In the genomic region with DNA sequence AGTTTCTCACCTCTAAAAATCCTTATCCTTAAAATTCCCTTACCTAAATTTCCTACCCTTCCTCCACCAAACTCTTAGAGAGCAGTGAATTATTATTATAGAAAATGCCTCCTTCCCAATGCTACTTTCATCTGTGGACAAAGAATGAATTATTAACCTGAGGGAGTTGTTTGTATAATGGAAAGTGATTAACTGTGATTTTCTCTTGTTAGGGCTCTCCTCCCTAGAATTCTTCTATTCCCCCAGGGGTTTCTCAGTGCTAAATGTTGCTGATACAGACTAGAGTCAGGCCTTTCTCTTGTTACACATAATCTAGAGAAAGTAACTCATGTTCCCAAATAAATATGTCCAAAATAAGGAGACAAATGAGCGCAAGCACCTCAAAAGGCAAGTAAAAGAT, we compare ENCODE assay signal across 23 cellular contexts. TPM values are rescaled to one million over a fixed set of nuclear protein-coding genes. Genes with fewer than 3 reads are reported as not detected.
DNase-seq lines count a peak whose midpoint lies in the region; ATAC-seq and TF ChIP-seq lines count a peak whose summit lies in the region.
"Had no signal": no experiment of that assay in that cellular context is flagged by ENCODE, and none has a peak within 500 bp of the region (broad histone marks: within the 10 kb centered on the region; RNA-seq: fewer than 3 reads in every experiment).

No MANE protein-coding gene starts in this region.

- H2BK12ac ChIP-seq in neuronal stem cell (ENCODE audit: low read length): no peak overlapping the region

- H2BK15ac ChIP-seq in neuronal stem cell (ENCODE audit: low read length): no peak overlapping the region

- no peak overlapping the region for H3K4me2 ChIP-seq in neuronal stem cell (ENCODE audit: insufficient read depth, low read length, poor library complexity, severe bottlenecking)
- H3K4me2 ChIP-seq: KMS-11 had no signal

- H3K4me1 Mint-ChIP-seq in nephron (peaks cover 17% of the 10 kb centered on the region), HFFc6 (ENCODE audit: low read depth) (peaks cover 5% of the 10 kb centered on the region)

- H3K36me3 Mint-ChIP-seq in nephron (ENCODE audit: low read depth): peaks cover 41% of the 10 kb centered on the region
- H3K36me3 Mint-ChIP-seq in HFFc6 (ENCODE audit: low read depth): no peaks in the 10 kb centered on the region

- H3K9ac ChIP-seq in neuronal stem cell (ENCODE audit: low read depth, low read length, poor library complexity): no peak overlapping the region
- H3K9ac ChIP-seq: KMS-11 had no signal

- H3K79me1 ChIP-seq in neuronal stem cell (ENCODE audit: low read depth, low read length): no peaks in the 10 kb centered on the region

- no peak overlapping the region for H3K18ac ChIP-seq in neuronal stem cell (ENCODE audit: low read length)

- H4K91ac ChIP-seq in neuronal stem cell (ENCODE audit: low read depth, low read length, poor library complexity): no peak overlapping the region

- H3K9me3 ChIP-seq in neuronal stem cell (replicated peaks in 1 of 2; ENCODE audit: control insufficient read depth in 2 of 2, insufficient read depth in 1 of 2, low read depth in 1 of 2, low read length in 2 of 2): no peaks in the 10 kb centered on the region
- H3K9me3 ChIP-seq: SJCRH30 had no signal

- no peak overlapping the region for H2BK5ac ChIP-seq in neuronal stem cell (ENCODE audit: low read length)

- peaks cover 16% of the 10 kb centered on the region for H3K9me3 Mint-ChIP-seq in nephron
- no peaks in the 10 kb centered on the region for H3K9me3 Mint-ChIP-seq in HFFc6

- no peak overlapping the region for H3K14ac ChIP-seq in neuronal stem cell (ENCODE audit: low read length)

- no peak overlapping the region for H3K4ac ChIP-seq in neuronal stem cell (ENCODE audit: low read length)

- H3K27me3 Mint-ChIP-seq in nephron (ENCODE audit: low read depth) (no peaks in the 10 kb centered on the region), HFFc6 (ENCODE audit: insufficient read depth) (peaks cover 13% of the 10 kb centered on the region)
- H3K27me3 Mint-ChIP-seq: B cell, T-cell had no signal

- no peak overlapping the region for H3K23ac ChIP-seq in neuronal stem cell (ENCODE audit: low read depth, low read length, poor library complexity)

- ATAC-seq in HG03457 (IDR thresholded peaks at IDR 0.05; ENCODE audit: unreplicated experiment): no peak
- ATAC-seq: T-cell had no signal

- TF ChIP-seq CTCF in fibroblast of the aortic adventitia (IDR thresholded peaks at IDR 0.05; ENCODE audit: insufficient read depth, low read length): no peak
- TF ChIP-seq CTCF in nephron (IDR thresholded peaks at IDR 0.05; ENCODE audit: unreplicated experiment in 3 of 3): no peak
- no peak for TF ChIP-seq CTCF in HFFc6 (IDR thresholded peaks at IDR 0.05)

- no peaks in the 10 kb centered on the region for H3K36me3 ChIP-seq in neuronal stem cell (replicated peaks in 1 of 2; ENCODE audit: control insufficient read depth in 2 of 2, insufficient read depth in 2 of 2, low read length in 2 of 2)
- H3K36me3 ChIP-seq: SJCRH30 had no signal

- H3K4me3 ChIP-seq in fibroblast of the aortic adventitia (ENCODE audit: low read depth, low read length) (no peak overlapping the region), neuronal stem cell (ENCODE audit: low read length in 2 of 2) (no peak overlapping the region)
- H3K4me3 ChIP-seq: SJCRH30 had no signal

- H2AFZ ChIP-seq in neuronal stem cell (ENCODE audit: low read length): no peak overlapping the region

- DNase-seq in NCI-H2171 treated with DMSO at 0.1 percent for 48 hours (lab: John Stamatoyannopoulos, UW) (peak; percentile 26), NCI-H2171 (lab: John Stamatoyannopoulos, UW) (no peak), fibroblast of the aortic adventitia (ENCODE audit: low read depth) (peak; percentile 7), NCI-H748 treated with DMSO at 0.1 percent for 48 hours (lab: John Stamatoyannopoulos, UW) (no peak), HFFc6 (no peak), neuronal stem cell (ENCODE audit: low spot score) (no peak)
- DNase-seq: DMS53, GDM1, H7, IMR-90, MV-4-11, NCI-H1105 treated with DMSO at 0.1 percent for 48 hours, NCI-H1694 treated with DMSO at 0.1 percent for 48 hours, NCI-H2081 treated with DMSO at 0.1 percent for 48 hours, NCI-H2227 treated with DMSO at 0.1 percent for 48 hours, NCI-H510A treated with DMSO at 0.1 percent for 48 hours, T-cell had no signal

- no peak overlapping the region for H2BK120ac ChIP-seq in neuronal stem cell (ENCODE audit: low read depth, low read length)

- peaks cover 0 to 7% of the 10 kb centered on the region in 2 donors for H3K4me1 ChIP-seq in neuronal stem cell (ENCODE audit: control insufficient read depth in 2 of 2, insufficient read depth in 1 of 2, low read depth in 1 of 2, low read length in 2 of 2)
- H3K4me1 ChIP-seq: SJCRH30 had no signal

- WGBS in neuronal stem cell (ENCODE audit: extremely low coverage in 2 of 2, insufficient read length in 2 of 2, insufficient replicate concordance in 1 of 2), 2 donors: no CpG with 5 or more reads among the region's 1 CpG

- peak overlapping the region in 2 of 3 experiments; percentile 2 to 11 for H3K4me3 Mint-ChIP-seq in nephron
- H3K4me3 Mint-ChIP-seq in HFFc6: no peak overlapping the region
- H3K4me3 Mint-ChIP-seq: B cell, T-cell had no signal

- H3K27ac Mint-ChIP-seq in nephron (peak overlapping the region; percentile 41 to 95 (median 78)), HFFc6 (no peak overlapping the region)
- H3K27ac Mint-ChIP-seq: B cell, T-cell had no signal

- no peak overlapping the region for H3K27ac ChIP-seq in neuronal stem cell (replicated peaks; ENCODE audit: low read length)
- H3K27ac ChIP-seq: HL-60, KMS-11, SJCRH30 had no signal

- no peak overlapping the region for H4K8ac ChIP-seq in neuronal stem cell (ENCODE audit: low read depth, low read length)

- no peak overlapping the region for H2AK5ac ChIP-seq in neuronal stem cell (ENCODE audit: low read depth, low read length)

- H3K27me3 ChIP-seq in neuronal stem cell (ENCODE audit: control insufficient read depth in 3 of 3, insufficient read depth in 3 of 3, low read depth in 1 of 3, low read length in 3 of 3): no peaks in the 10 kb centered on the region
- H3K27me3 ChIP-seq: SJCRH30 had no signal

RNA-seq across cellular contexts. Expression of gene EPB41L5, which starts 23.3 kb away (rescaled TPM):
- total RNA-seq in fibroblast of the aortic adventitia (ENCODE audit: low replicate concordance): 5.9 and 16.8 TPM in 2 replicates
- total RNA-seq in HFFc6 (2021; fragmentation: NEBNext Ultra II Directional; extraction: Animal tissue kit (Norgen Biotek cat#: 25700)): 1 to 10 TPM in 3 of 6 experiments, under 1 TPM in 3; 0.63 to 1.3 (median 0.92) TPM
- 32.1 TPM for polyA plus RNA-seq in neuronal stem cell (2013, experiment 1 of 2)
- 32.7 TPM for polyA plus RNA-seq in neuronal stem cell (2013, experiment 2 of 2)

Comparison
In these comparisons a context has a peak if more than half of its experiments do, and no peak if none do; other contexts are left out.
1. DNase-seq: peak in NCI-H2171 treated with DMSO at 0.1 percent for 48 hours (single experiment) and fibroblast of the aortic adventitia (single experiment); none in NCI-H2171 (single experiment), NCI-H748 treated with DMSO at 0.1 percent for 48 hours (single experiment), HFFc6 (single experiment) and neuronal stem cell (single experiment).